In the genomic region with DNA sequence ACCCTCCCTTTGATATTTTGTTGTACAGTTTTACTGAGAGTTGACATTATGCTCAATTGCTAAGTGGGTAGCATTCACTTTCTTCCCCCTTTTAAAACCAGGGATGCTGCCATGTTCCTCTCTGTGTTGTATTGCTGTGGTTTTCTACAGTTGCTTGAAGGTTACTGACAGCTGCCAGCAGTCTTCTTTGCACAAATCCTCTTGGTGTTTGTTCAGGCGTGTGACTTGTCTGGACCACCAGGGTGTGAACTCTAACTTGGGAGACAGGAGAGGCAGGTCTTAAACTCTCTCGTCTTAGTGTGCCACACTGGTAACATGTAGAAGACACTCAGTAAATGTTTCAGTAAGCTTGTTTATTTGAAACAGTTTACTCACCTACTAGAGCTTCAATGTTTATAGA, we compare ENCODE assay signal across 19 cellular contexts.
"Had no signal": no experiment of that assay in that cellular context is flagged by ENCODE, and none has a peak within 500 bp of the region (broad histone marks: within the 10 kb centered on the region; RNA-seq: fewer than 3 reads in every experiment).

No MANE protein-coding gene starts in this region.

- H3K4me3 ChIP-seq: coronary artery, esophagus muscularis mucosa, gastrocnemius medialis, heart right ventricle, skin epidermis, stomach, thoracic aorta, transverse colon had no signal

- H3K27ac ChIP-seq: coronary artery, epithelial cell of prostate, esophagus muscularis mucosa, gastrocnemius medialis, heart right ventricle, skin epidermis, stomach, thoracic aorta, transverse colon had no signal

- H3K36me3 ChIP-seq: esophagus muscularis mucosa, gastrocnemius medialis, heart right ventricle, stomach, thoracic aorta, transverse colon had no signal

- DNase-seq: effector CD8-positive, alpha-beta T cell; gastrocnemius medialis; heart right ventricle; hypothalamus; mammary epithelial cell; natural killer cell; posterior cingulate gyrus; stimulated activated naive CD4-positive, alpha-beta T cell; stomach; substantia nigra; transverse colon had no signal

- FAIRE-seq: islet of Langerhans had no signal

- H3K27me3 ChIP-seq: esophagus muscularis mucosa, gastrocnemius medialis, heart right ventricle, stomach, transverse colon had no signal

- H3K9me3 ChIP-seq: esophagus muscularis mucosa, gastrocnemius medialis, stomach, thoracic aorta, transverse colon had no signal

- ATAC-seq: gastrocnemius medialis, heart right ventricle, left lobe of liver, natural killer cell, sciatic nerve had no signal
